Comparison of ENCODE assay signal across 1 cellular context in genomic region chr17:9763643-9764042, GRCh38.
TF ChIP-seq lines count a peak whose summit lies in the region.

No MANE protein-coding gene starts in this region.

TF ChIP-seq in H1, 55 proteins besides CTCF, POLR2A, EP300 and RAD21:
- TF ChIP-seq EZH2 (IDR thresholded peaks at IDR 0.05; ENCODE audit: low read depth, low read length, severe bottlenecking): no peak
- no peak for TF ChIP-seq SIN3A (conservative IDR thresholded peaks at IDR 0.05 in 1 of 2, IDR thresholded peaks at IDR 0.05 in 1 of 2; ENCODE audit: low read depth in 1 of 2, low read length in 2 of 2)
- TF ChIP-seq HDAC6 (IDR thresholded peaks at IDR 0.05; ENCODE audit: low read depth, low read length): no peak
- no peak for TF ChIP-seq GTF2F1 (IDR thresholded peaks at IDR 0.05; ENCODE audit: borderline replicate concordance, low read depth, low read length)
